In genomic region chr12:131711551-131712205, GRCh38 we compare ENCODE assay signal across 8 cellular contexts. TPM values are rescaled to one million over a fixed set of nuclear protein-coding genes. Genes with fewer than 3 reads are reported as not detected.
DNase-seq lines count a peak whose midpoint lies in the region; ATAC-seq lines count a peak whose summit lies in the region.

No MANE protein-coding gene starts in this region.

- peak overlapping the region; percentile 92 for H3K27ac Mint-ChIP-seq in activated CD4-positive, alpha-beta T cell treated with anti-CD3 and anti-CD28 coated beads, Interleukin-2, amount 10 ng/mL, durations not matched to agents 24 days and 14 days
- H3K27ac Mint-ChIP-seq in activated CD4-positive, alpha-beta memory T cell treated with anti-CD3 and anti-CD28 coated beads, Interleukin-2, amount 10 ng/mL, durations not matched to agents 7 days and 5 days = peak overlapping the region; percentile 79

- H3K9ac ChIP-seq in iPS-15b (ENCODE audit: low read depth, low read length) (peak overlapping the region; percentile 98), stomach smooth muscle (ENCODE audit: low read length in 2 of 2) (peak overlapping the region; percentile 92 to 96)

- peaks cover 23% of the 10 kb centered on the region for H3K4me1 Mint-ChIP-seq in activated CD4-positive, alpha-beta T cell treated with anti-CD3 and anti-CD28 coated beads, Interleukin-2, amount 10 ng/mL, durations not matched to agents 24 days and 14 days
- H3K4me1 Mint-ChIP-seq in activated CD4-positive, alpha-beta memory T cell treated with anti-CD3 and anti-CD28 coated beads, Interleukin-2, amount 10 ng/mL, durations not matched to agents 7 days and 5 days = peaks cover 28% of the 10 kb centered on the region

- peak overlapping the region; percentile 91 for H3K4me3 Mint-ChIP-seq in activated CD4-positive, alpha-beta T cell treated with anti-CD3 and anti-CD28 coated beads, Interleukin-2, amount 10 ng/mL, durations not matched to agents 24 days and 14 days
- peak overlapping the region; percentile 88 for H3K4me3 Mint-ChIP-seq in activated CD4-positive, alpha-beta memory T cell treated with anti-CD3 and anti-CD28 coated beads, Interleukin-2, amount 10 ng/mL, durations not matched to agents 7 days and 5 days

- peaks cover 35% of the 10 kb centered on the region for H3K36me3 Mint-ChIP-seq in activated CD4-positive, alpha-beta T cell treated with anti-CD3 and anti-CD28 coated beads, Interleukin-2, amount 10 ng/mL, durations not matched to agents 24 days and 14 days (ENCODE audit: low read depth)
- peaks cover 40% of the 10 kb centered on the region for H3K36me3 Mint-ChIP-seq in activated CD4-positive, alpha-beta memory T cell treated with anti-CD3 and anti-CD28 coated beads, Interleukin-2, amount 10 ng/mL, durations not matched to agents 7 days and 5 days (ENCODE audit: low read depth)

- DNase-seq in activated CD4-positive, alpha-beta T cell treated with anti-CD3 and anti-CD28 coated beads, Interleukin-2, amount 10 ng/mL, durations not matched to agents 24 days and 14 days = peak; percentile 71
- DNase-seq in activated CD4-positive, alpha-beta T cell treated with anti-CD3 and anti-CD28 coated beads, Interleukin-2, amount 50 U/mL, for 1 hour = no peak
- DNase-seq in activated CD4-positive, alpha-beta memory T cell treated with anti-CD3 and anti-CD28 coated beads, Interleukin-2, amount 10 ng/mL, durations not matched to agents 7 days and 5 days = no peak
- no peak for DNase-seq in NCI-H2029 (lab: John Stamatoyannopoulos, UW)
- no peak for DNase-seq in NCI-H446 (lab: John Stamatoyannopoulos, UW)

- H3K4me3 ChIP-seq in iPS-15b (ENCODE audit: low read depth, low read length) = peak overlapping the region; percentile 93
- peak overlapping the region; percentile 98 to 100 for H3K4me3 ChIP-seq in stomach smooth muscle (ENCODE audit: low read length in 2 of 2)

- H3K9me3 Mint-ChIP-seq in activated CD4-positive, alpha-beta T cell treated with anti-CD3 and anti-CD28 coated beads, Interleukin-2, amount 10 ng/mL, durations not matched to agents 24 days and 14 days = peaks cover 6% of the 10 kb centered on the region
- H3K9me3 Mint-ChIP-seq in activated CD4-positive, alpha-beta memory T cell treated with anti-CD3 and anti-CD28 coated beads, Interleukin-2, amount 10 ng/mL, durations not matched to agents 7 days and 5 days = no peaks in the 10 kb centered on the region

- intact Hi-C loops in activated CD4-positive, alpha-beta T cell treated with anti-CD3 and anti-CD28 coated beads, Interleukin-2, amount 10 ng/mL, durations not matched to agents 24 days and 14 days (cut with micrococcal nuclease) = loop anchor here (2.0 to 10.0 kb wide), 3 partner anchors 29 to 837 kb away; partner anchors contain the start of gene RAN

- H3K27ac ChIP-seq in stomach smooth muscle (ENCODE audit: low read length) = no peak overlapping the region

- H3K27me3 ChIP-seq in iPS-15b (ENCODE audit: control insufficient read depth, insufficient read depth, low read length) (no peaks in the 10 kb centered on the region), stomach smooth muscle (ENCODE audit: control insufficient read depth in 1 of 2, insufficient read depth in 2 of 2, low read length in 2 of 2) (no peaks in the 10 kb centered on the region)

- CTCF ChIA-PET in activated CD4-positive, alpha-beta memory T cell treated with anti-CD3 and anti-CD28 coated beads, Interleukin-2, amount 10 ng/mL, durations not matched to agents 7 days and 5 days (lab: Charles Lee) = no interaction called here

- H3K36me3 ChIP-seq in iPS-15b (ENCODE audit: control insufficient read depth, insufficient read depth, low read length) = peaks cover 17% of the 10 kb centered on the region
- H3K36me3 ChIP-seq in stomach smooth muscle (ENCODE audit: control insufficient read depth in 2 of 2, insufficient read depth in 2 of 2, low read length in 2 of 2) = peaks cover 21 to 25% of the 10 kb centered on the region in 2 donors

- no peak for ATAC-seq in GM21723 (IDR thresholded peaks at IDR 0.05; ENCODE audit: unreplicated experiment)

- H3K27me3 Mint-ChIP-seq in activated CD4-positive, alpha-beta T cell treated with anti-CD3 and anti-CD28 coated beads, Interleukin-2, amount 10 ng/mL, durations not matched to agents 24 days and 14 days = peaks cover 3% of the 10 kb centered on the region
- peaks cover 3% of the 10 kb centered on the region for H3K27me3 Mint-ChIP-seq in activated CD4-positive, alpha-beta memory T cell treated with anti-CD3 and anti-CD28 coated beads, Interleukin-2, amount 10 ng/mL, durations not matched to agents 7 days and 5 days

- POLR2A ChIA-PET in activated CD4-positive, alpha-beta memory T cell treated with anti-CD3 and anti-CD28 coated beads, Interleukin-2, amount 10 ng/mL, durations not matched to agents 7 days and 5 days (lab: Charles Lee) = interaction anchor here (0.6 to 2.0 kb wide), 16 partner anchors 8 to 592 kb away, joined by 3 to 16 read pairs (median 4); partner anchors contain the start of genes EP400 and PUS1

- H3K9me3 ChIP-seq in iPS-15b (ENCODE audit: control insufficient read depth, insufficient read depth, low read length) = no peaks in the 10 kb centered on the region
- no peaks in the 10 kb centered on the region for H3K9me3 ChIP-seq in stomach smooth muscle (ENCODE audit: control insufficient read depth in 2 of 2, low read length in 2 of 2)

- no peaks in the 10 kb centered on the region for H3K4me1 ChIP-seq in iPS-15b (ENCODE audit: control insufficient read depth, insufficient read depth, low read length)
- H3K4me1 ChIP-seq in stomach smooth muscle (ENCODE audit: control insufficient read depth, insufficient read depth, low read length) = peaks cover 21% of the 10 kb centered on the region

RNA-seq across cellular contexts. Expression of gene SFSWAP, which starts 0.8 kb away (rescaled TPM):
- 69.0 and 74.4 TPM in 2 replicates for total RNA-seq in activated CD4-positive, alpha-beta T cell treated with anti-CD3 and anti-CD28 coated beads, Interleukin-2, amount 10 ng/mL, durations not matched to agents 24 days and 14 days
- total RNA-seq in activated CD4-positive, alpha-beta memory T cell treated with anti-CD3 and anti-CD28 coated beads, Interleukin-2, amount 10 ng/mL, durations not matched to agents 7 days and 5 days = 10 to 100 TPM; 43.7 to 48.0 TPM
